10 cellular contexts compared by ENCODE assay signal in genomic region chr2:142974288-142975024, GRCh38.
A peak's percentile ranks its signal among the peaks of the same experiment; 100 is the strongest.
DNase-seq lines count a peak whose midpoint lies in the region; ATAC-seq and TF ChIP-seq lines count a peak whose summit lies in the region.
"Had no signal": no experiment of that assay in that cellular context is flagged by ENCODE, and none has a peak within 500 bp of the region (broad histone marks: within the 10 kb centered on the region; RNA-seq: fewer than 3 reads in every experiment).

No MANE protein-coding gene starts in this region.

- ATAC-seq in GM18907 (IDR thresholded peaks at IDR 0.05; ENCODE audit: unreplicated experiment), result peak; percentile 68
- peak; percentile 50 for ATAC-seq in HG03439 (IDR thresholded peaks at IDR 0.05; ENCODE audit: unreplicated experiment)
- no peak for ATAC-seq in naive B cell (ENCODE audit: low read depth in 2 of 2)
- ATAC-seq in HG03135 (IDR thresholded peaks at IDR 0.05; ENCODE audit: unreplicated experiment), result no peak

- H3K27me3 ChIP-seq in breast epithelium, result no peaks in the 10 kb centered on the region

- H3K4me3 ChIP-seq in breast epithelium, result no peak overlapping the region

- H3K9me3 ChIP-seq in breast epithelium, result no peaks in the 10 kb centered on the region

- H3K4me1 Mint-ChIP-seq in naive B cell, result peaks cover 6 to 11% (median 7%) of the 10 kb centered on the region in 3 donors
- H3K4me1 Mint-ChIP-seq: activated CD4-positive, alpha-beta T cell treated with anti-CD3 and anti-CD28 coated beads, Interleukin-2, amount 10 ng/mL, durations not matched to agents 7 days and 5 days had no signal

- H3K9me3 Mint-ChIP-seq in naive B cell, result no peaks in the 10 kb centered on the region
- H3K9me3 Mint-ChIP-seq: activated CD4-positive, alpha-beta T cell treated with anti-CD3 and anti-CD28 coated beads, Interleukin-2, amount 10 ng/mL, durations not matched to agents 7 days and 5 days had no signal

- H3K4me3 Mint-ChIP-seq in naive B cell, result no peak overlapping the region
- H3K4me3 Mint-ChIP-seq: activated CD4-positive, alpha-beta T cell treated with anti-CD3 and anti-CD28 coated beads, Interleukin-2, amount 10 ng/mL, durations not matched to agents 7 days and 5 days had no signal

- intact Hi-C loops in breast epithelium (cut with DNase I; ENCODE audit: low total_unique reads), result no loop called here

- peak overlapping the region; percentile 12 to 88 (median 52) for H3K27ac Mint-ChIP-seq in naive B cell
- H3K27ac Mint-ChIP-seq: activated CD4-positive, alpha-beta T cell treated with anti-CD3 and anti-CD28 coated beads, Interleukin-2, amount 10 ng/mL, durations not matched to agents 7 days and 5 days had no signal

- no peaks in the 10 kb centered on the region for H3K36me3 ChIP-seq in breast epithelium

- no peak for TF ChIP-seq CTCF in breast epithelium (IDR thresholded peaks at IDR 0.05)

- peak overlapping the region; percentile 77 to 80 for H3K27ac ChIP-seq in breast epithelium

- no peak for TF ChIP-seq POLR2A in breast epithelium (IDR thresholded peaks at IDR 0.05)

- H3K27me3 Mint-ChIP-seq in naive B cell, result no peaks in the 10 kb centered on the region

- H3K36me3 Mint-ChIP-seq in naive B cell, result peaks cover 0 to 6% of the 10 kb centered on the region in 2 donors

- peaks cover 0 to 4% of the 10 kb centered on the region in 2 donors for H3K4me1 ChIP-seq in breast epithelium

- no peak for DNase-seq in breast epithelium (ENCODE audit: low spot score in 2 of 2)
- no peak for DNase-seq in naive B cell
- DNase-seq in NCI-H2227 (lab: John Stamatoyannopoulos, UW; ENCODE audit: unreplicated experiment), result no peak
- DNase-seq in HUDEP-2 (lab: John Stamatoyannopoulos, UW; ENCODE audit: unreplicated experiment in 76 of 76), result no peak
- no peak for DNase-seq in activated CD4-positive, alpha-beta T cell treated with anti-CD3 and anti-CD28 coated beads, Interleukin-2, amount 50 U/mL, for 1 hour
- DNase-seq: activated CD4-positive, alpha-beta T cell treated with anti-CD3 and anti-CD28 coated beads, Interleukin-2, amount 10 ng/mL, durations not matched to agents 7 days and 5 days; stimulated activated CD4-positive, alpha-beta T cell treated with anti-CD3 and anti-CD28 coated beads, Interleukin-12 subunit alpha, Interleukin-12 subunit beta, amount 100 ng/mL, for 4 hours had no signal

Comparison
In these comparisons a context has a peak if more than half of its experiments do, and no peak if none do; other contexts are left out.
1. ATAC-seq: peak in GM18907 (single experiment) and HG03439 (single experiment); none in naive B cell (0 of 2) and HG03135 (single experiment).